In genomic region chr9:129108805-129109370, GRCh38 we compare ENCODE assay signal across 10 cellular contexts. TPM values are rescaled to one million over a fixed set of nuclear protein-coding genes. Genes with fewer than 3 reads are reported as not detected.
DNase-seq lines count a peak whose midpoint lies in the region; ATAC-seq, FAIRE-seq and TF ChIP-seq lines count a peak whose summit lies in the region.
"Had no signal": no experiment of that assay in that cellular context is flagged by ENCODE, and none has a peak within 500 bp of the region (broad histone marks: within the 10 kb centered on the region; RNA-seq: fewer than 3 reads in every experiment).

No MANE protein-coding gene starts in this region.

- H2BK120ac ChIP-seq in mesendoderm (ENCODE audit: low read depth, low read length) = no peak overlapping the region

- WGBS in pancreas, 2 donors = 17 to 21% methylated on average over 8 of the region's 8 CpGs
- WGBS in mesendoderm (ENCODE audit: extremely low coverage, insufficient coverage, low lambda C conversion rate) = no CpG with 5 or more reads among the region's 8 CpGs

- peaks cover 0 to 8% of the 10 kb centered on the region in 2 experiments; a peak in 2 of 3 replicates for H3K36me3 ChIP-seq in HEK293 (ENCODE audit: control insufficient read depth in 2 of 2, insufficient read depth in 1 of 2, low read length in 2 of 2)
- H3K36me3 ChIP-seq in colonic mucosa = no peaks in the 10 kb centered on the region
- peaks cover 0 to 3% (median 0%) of the 10 kb centered on the region in 3 donors for H3K36me3 ChIP-seq in pancreas
- no peaks in the 10 kb centered on the region for H3K36me3 ChIP-seq in mesendoderm (ENCODE audit: control insufficient read depth, insufficient read depth, low read length)

- peaks cover 11% of the 10 kb centered on the region for H3K79me2 ChIP-seq in mesendoderm (ENCODE audit: control insufficient read depth, insufficient read depth, low read length)

- ATAC-seq in CD4-positive, alpha-beta T cell (ENCODE audit: poor library complexity) = no peak
- peak in 1 of 4 donors; percentile 3 for ATAC-seq in pancreas
- ATAC-seq in HG02588 (IDR thresholded peaks at IDR 0.05; ENCODE audit: unreplicated experiment) = no peak

- no peak overlapping the region for H3K4ac ChIP-seq in mesendoderm (ENCODE audit: low read depth, low read length)

- H3K9me3 ChIP-seq in CD4-positive, alpha-beta T cell (ENCODE audit: control insufficient read depth, low read length) = no peaks in the 10 kb centered on the region
- no peaks in the 10 kb centered on the region for H3K9me3 ChIP-seq in HEK293 (ENCODE audit: control insufficient read depth, insufficient read depth, low read depth, low read length)
- no peaks in the 10 kb centered on the region for H3K9me3 ChIP-seq in colonic mucosa
- no peaks in the 10 kb centered on the region for H3K9me3 ChIP-seq in pancreas

- intact Hi-C loops in CD4-positive, alpha-beta T cell (cut with DNase I, micrococcal nuclease) = loop anchor here in 1 of 2 experiments (2.0 kb wide), 1 partner anchor 26 kb away; no protein-coding TSS in a partner anchor
- intact Hi-C loops in colonic mucosa (cut with DNase I) = no loop called here
- intact Hi-C loops in pancreas (cut with DNase I) = no loop called here

- H3K4me3 ChIP-seq in HEK293 (ENCODE audit: low read depth, low read length) = no peak overlapping the region
- H3K4me3 ChIP-seq in colonic mucosa = no peak overlapping the region
- peak overlapping the region in 3 of 4 donors; percentile 67 to 95 (median 93) for H3K4me3 ChIP-seq in pancreas
- H3K4me3 ChIP-seq in mesendoderm (ENCODE audit: low read length) = no peak overlapping the region

- H3K36me3 Mint-ChIP-seq in CD4-positive, alpha-beta T cell (ENCODE audit: low read depth) = peaks cover 15% of the 10 kb centered on the region

- no peak overlapping the region for H2AK5ac ChIP-seq in mesendoderm (ENCODE audit: low read length)

- H3K9me3 Mint-ChIP-seq in CD4-positive, alpha-beta T cell = no peaks in the 10 kb centered on the region

- no peak overlapping the region for H3K56ac ChIP-seq in mesendoderm (ENCODE audit: low read length)

- FAIRE-seq in pancreas (lab: Jason Lieb, UNC) = no peak
- FAIRE-seq: GM19239 had no signal

- H3K27ac ChIP-seq in CD4-positive, alpha-beta T cell (ENCODE audit: low read depth, low read length) = no peak overlapping the region
- H3K27ac ChIP-seq in HEK293 (ENCODE audit: extremely low read depth, low read depth, low read length) (no peak overlapping the region), colonic mucosa (no peak overlapping the region), pancreas (peak overlapping the region in 3 of 4 donors; percentile 46 to 97 (median 97)), mesendoderm (ENCODE audit: low read depth, low read length) (no peak overlapping the region)
- H3K27ac ChIP-seq: KMS-11 had no signal

- H3K4me3 Mint-ChIP-seq in CD4-positive, alpha-beta T cell = peak overlapping the region; percentile 89

- H2BK15ac ChIP-seq in mesendoderm (replicated peaks; ENCODE audit: low read depth) = no peak overlapping the region

- no peak overlapping the region for H4K8ac ChIP-seq in mesendoderm (ENCODE audit: low read depth, low read length)

- H3K27me3 ChIP-seq in CD4-positive, alpha-beta T cell (ENCODE audit: control insufficient read depth, insufficient read depth, low read length) = no peaks in the 10 kb centered on the region
- H3K27me3 ChIP-seq in colonic mucosa = no peaks in the 10 kb centered on the region
- no peaks in the 10 kb centered on the region for H3K27me3 ChIP-seq in pancreas
- no peaks in the 10 kb centered on the region for H3K27me3 ChIP-seq in mesendoderm (ENCODE audit: insufficient read depth, low read length, poor library complexity)

- no peak for DNase-seq in CD4-positive, alpha-beta T cell
- DNase-seq in colonic mucosa = peak; percentile 86
- peak in 5 of 6 donors; percentile 71 to 76 (median 74) for DNase-seq in pancreas
- DNase-seq in Ammon's horn (ENCODE audit: low spot score) = no peak
- no peak for DNase-seq in mesendoderm
- DNase-seq: activated CD4-positive, CD25-positive, alpha-beta regulatory T cell treated with anti-CD3 and anti-CD28 coated beads, Interleukin-2, amount 50 U/mL, for 72 hours had no signal

- CTCF ChIA-PET in CD4-positive, alpha-beta T cell (lab: Charles Lee) = interaction anchor here (1.0 kb wide), 1 partner anchor 34 kb away, joined by 3 read pairs; no protein-coding TSS in a partner anchor
- CTCF ChIA-PET in HEK293 (lab: Yijun Ruan, JAX) = interaction anchor here (0.6 to 2.1 kb wide), 3 partner anchors 11 to 641 kb away, joined by 3 to 6 read pairs (median 5); no protein-coding TSS in a partner anchor

- H3K27ac Mint-ChIP-seq in CD4-positive, alpha-beta T cell = no peak overlapping the region

- H3K79me1 ChIP-seq in mesendoderm (ENCODE audit: low read length) = no peaks in the 10 kb centered on the region

- H3K4me1 ChIP-seq in HEK293 (ENCODE audit: control insufficient read depth, insufficient read depth, low read length) (peaks cover 4% of the 10 kb centered on the region; the same call in 1 of the 2 replicates), colonic mucosa (peaks cover 14% of the 10 kb centered on the region), pancreas (peaks cover 12 to 26% (median 15%) of the 10 kb centered on the region in 3 donors), mesendoderm (ENCODE audit: control insufficient read depth, low read depth, low read length) (no peaks in the 10 kb centered on the region)

- H3K4me1 Mint-ChIP-seq in CD4-positive, alpha-beta T cell (ENCODE audit: low read depth) = peaks cover 24% of the 10 kb centered on the region

- H3K9ac ChIP-seq in colonic mucosa (ENCODE audit: low read depth in 2 of 2, low read length in 2 of 2) (peak overlapping the region in 1 of 2 donors; percentile 81), mesendoderm (ENCODE audit: low read length) (no peak overlapping the region)
- H3K9ac ChIP-seq: KMS-11 had no signal

- no peak overlapping the region for H3K18ac ChIP-seq in mesendoderm (ENCODE audit: low read length)

- H3K4me2 ChIP-seq in mesendoderm (ENCODE audit: low read length) = no peak overlapping the region
- H3K4me2 ChIP-seq: KMS-11 had no signal

- H3K27me3 Mint-ChIP-seq in CD4-positive, alpha-beta T cell = no peaks in the 10 kb centered on the region

- H2BK5ac ChIP-seq in mesendoderm (ENCODE audit: low read length) = no peak overlapping the region

- H4K5ac ChIP-seq in mesendoderm (ENCODE audit: low read length) = no peak overlapping the region

- H3K23ac ChIP-seq in mesendoderm (ENCODE audit: low read length) = no peak overlapping the region

- POLR2A ChIA-PET in CD4-positive, alpha-beta T cell (lab: Charles Lee) = interaction anchor here (1.0 kb wide), 1 partner anchor 22 kb away, joined by 3 read pairs; no protein-coding TSS in a partner anchor
- POLR2A ChIA-PET in HEK293 (lab: Yijun Ruan, JAX) = interaction anchor here (3.7 kb wide), 1 partner anchor 28 kb away, joined by 23 read pairs; the partner anchor contains the start of gene DOLPP1

- no peak for TF ChIP-seq CTCF in CD4-positive, alpha-beta T cell (IDR thresholded peaks at IDR 0.05)
- TF ChIP-seq CTCF in HEK293 (tag by site-specific recombination; IDR thresholded peaks at IDR 0.05) (no peak), colonic mucosa (IDR thresholded peaks at IDR 0.05) (no peak), pancreas (IDR thresholded peaks at IDR 0.05) (no peak)

TF ChIP-seq in HEK293, 187 proteins besides CTCF, POLR2A, EP300 and RAD21 (continues in another document):
- TF ChIP-seq SCRT1 (tag by site-specific recombination; IDR thresholded peaks at IDR 0.05; ENCODE audit: borderline replicate concordance) (0 out of 2 replicates have a peak, but pooled peaks have one; percentile 35), ZNF18 (tag by site-specific recombination; IDR thresholded peaks at IDR 0.05) (no peak), IKZF3 (tag by site-specific recombination; IDR thresholded peaks at IDR 0.05) (0 out of 2 replicates have a peak, but pooled peaks have one; percentile 12), ZBTB17 (tag by site-specific recombination; IDR thresholded peaks at IDR 0.05) (peak; percentile 41; the same call in 1 of the 2 replicates), ZNF155 (tag by site-specific recombination; IDR thresholded peaks at IDR 0.05) (no peak), SCRT2 (tag by site-specific recombination; IDR thresholded peaks at IDR 0.05) (peak; percentile 92)
- TF ChIP-seq, protein P1, sequence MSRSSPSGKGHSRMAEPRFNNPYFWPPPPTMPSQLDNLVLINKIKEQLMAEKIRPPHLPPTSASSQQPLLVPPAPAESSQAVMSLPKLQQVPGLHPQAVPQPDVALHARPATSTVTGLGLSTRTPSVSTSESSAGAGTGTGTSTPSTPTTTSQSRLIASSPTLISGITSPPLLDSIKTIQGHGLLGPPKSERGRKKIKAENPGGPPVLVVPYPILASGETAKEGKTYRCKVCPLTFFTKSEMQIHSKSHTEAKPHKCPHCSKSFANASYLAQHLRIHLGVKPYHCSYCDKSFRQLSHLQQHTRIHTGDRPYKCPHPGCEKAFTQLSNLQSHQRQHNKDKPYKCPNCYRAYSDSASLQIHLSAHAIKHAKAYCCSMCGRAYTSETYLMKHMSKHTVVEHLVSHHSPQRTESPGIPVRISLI (tag by site-specific recombination; IDR thresholded peaks at IDR 0.05) = no peak

RNA-seq across cellular contexts. Expression of gene CRAT, which starts 1.7 kb away (rescaled TPM):
- total RNA-seq in CD4-positive, alpha-beta T cell = 1 to 10 TPM; 7.1 to 9.4 TPM
- 10 to 100 TPM; 62.3 to 78.3 TPM for total RNA-seq in colonic mucosa
- total RNA-seq in pancreas = 100 to 1,000 TPM in 1 of 6 donors, 10 to 100 TPM in 5; 44.4 to 131 (median 79.2) TPM
- polyA plus RNA-seq in pancreas = 10 to 100 TPM; 30.3 to 57.2 TPM
- 1.8 TPM for polyA plus RNA-seq in mesendoderm (2013, experiment 1 of 2)
- 1.5 TPM for polyA plus RNA-seq in mesendoderm (2013, experiment 2 of 2)

RNA-seq across cellular contexts. Expression of gene PTPA, which starts 2.3 kb away (rescaled TPM):
- 10 to 100 TPM; 21.6 to 23.3 TPM for total RNA-seq in CD4-positive, alpha-beta T cell
- total RNA-seq in colonic mucosa = 100 to 1,000 TPM in 1 of 2 donors, 10 to 100 TPM in 1; 94.5 to 142 TPM
- total RNA-seq in pancreas = 10 to 100 TPM; 32.7 to 71.4 (median 42.1) TPM
- 10 to 100 TPM; 43.8 to 61.8 TPM for polyA plus RNA-seq in pancreas
- polyA plus RNA-seq in mesendoderm (2013, experiment 1 of 2) = 73.6 TPM
- 72.5 TPM for polyA plus RNA-seq in mesendoderm (2013, experiment 2 of 2)

RNA-seq across cellular contexts. Expression of gene DOLPP1, which starts 28.0 kb away (rescaled TPM):
- 1 to 10 TPM; 2.7 to 3.6 TPM for total RNA-seq in CD4-positive, alpha-beta T cell
- total RNA-seq in colonic mucosa (10 to 100 TPM; 33.9 to 37.3 TPM), pancreas (10 to 100 TPM in 1 of 6 donors, 1 to 10 TPM in 5; 4.2 to 10.5 (median 7.4) TPM)
- 1 to 10 TPM; 6.2 to 7.1 TPM for polyA plus RNA-seq in pancreas
- polyA plus RNA-seq in mesendoderm (2013, experiment 1 of 2) = 31.2 TPM
- 29.1 TPM for polyA plus RNA-seq in mesendoderm (2013, experiment 2 of 2)

Comparison
In these comparisons a context has a peak if more than half of its experiments do, and no peak if none do; other contexts are left out.
1. DNase-seq: peak in colonic mucosa (single experiment) and pancreas (5 of 6); none in CD4-positive, alpha-beta T cell (0 of 10), Ammon's horn (single experiment) and mesendoderm (single experiment).
2. H3K27ac ChIP-seq: peak in pancreas (3 of 4); none in CD4-positive, alpha-beta T cell (single experiment), HEK293 (single experiment), colonic mucosa (single experiment) and mesendoderm (single experiment).
3. H3K4me3 ChIP-seq: peak in pancreas (3 of 4); none in HEK293 (single experiment), colonic mucosa (single experiment) and mesendoderm (single experiment).
4. RNA of gene CRAT, which starts 1.7 kb away (total RNA-seq): 44.4 to 131 TPM in pancreas and 62.3 to 78.3 TPM in colonic mucosa; 7.1 to 9.4 TPM in CD4-positive, alpha-beta T cell; every median in the first group is over 4 times any median in the second.